Comparison of ENCODE assay signal across 1 cellular context in genomic region chr1:147243228-147243685, GRCh38.
TF ChIP-seq lines count a peak whose summit lies in the region.

No MANE protein-coding gene starts in this region.

TF ChIP-seq in WTC11, 78 proteins besides CTCF, POLR2A, EP300 and RAD21 (continued from another document):
- TF ChIP-seq MLX (CRISPR knock-in tag; IDR thresholded peaks at IDR 0.05), result no peak
- TF ChIP-seq ESRRA (CRISPR knock-in tag; IDR thresholded peaks at IDR 0.05; ENCODE audit: borderline replicate concordance), result no peak
- no peak for TF ChIP-seq TP53 (CRISPR knock-in tag; IDR thresholded peaks at IDR 0.05)
- TF ChIP-seq, protein P1, sequence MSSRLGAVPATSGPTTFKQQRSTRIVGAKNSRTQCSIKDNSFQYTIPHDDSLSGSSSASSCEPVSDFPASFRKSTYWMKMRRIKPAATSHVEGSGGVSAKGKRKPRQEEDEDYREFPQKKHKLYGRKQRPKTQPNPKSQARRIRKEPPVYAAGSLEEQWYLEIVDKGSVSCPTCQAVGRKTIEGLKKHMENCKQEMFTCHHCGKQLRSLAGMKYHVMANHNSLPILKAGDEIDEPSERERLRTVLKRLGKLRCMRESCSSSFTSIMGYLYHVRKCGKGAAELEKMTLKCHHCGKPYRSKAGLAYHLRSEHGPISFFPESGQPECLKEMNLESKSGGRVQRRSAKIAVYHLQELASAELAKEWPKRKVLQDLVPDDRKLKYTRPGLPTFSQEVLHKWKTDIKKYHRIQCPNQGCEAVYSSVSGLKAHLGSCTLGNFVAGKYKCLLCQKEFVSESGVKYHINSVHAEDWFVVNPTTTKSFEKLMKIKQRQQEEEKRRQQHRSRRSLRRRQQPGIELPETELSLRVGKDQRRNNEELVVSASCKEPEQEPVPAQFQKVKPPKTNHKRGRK (CRISPR knock-in tag; IDR thresholded peaks at IDR 0.05; ENCODE audit: borderline replicate concordance), result no peak
- no peak for TF ChIP-seq RELA (CRISPR knock-in tag; IDR thresholded peaks at IDR 0.05; ENCODE audit: borderline replicate concordance)
- TF ChIP-seq ZNF281 (CRISPR knock-in tag; IDR thresholded peaks at IDR 0.05), result no peak
- TF ChIP-seq HMGA2 (CRISPR knock-in tag; IDR thresholded peaks at IDR 0.05), result no peak
- TF ChIP-seq GRHL2 (CRISPR knock-in tag; IDR thresholded peaks at IDR 0.05; ENCODE audit: insufficient replicate concordance, severe bottlenecking), result no peak
- TF ChIP-seq, protein P2, sequence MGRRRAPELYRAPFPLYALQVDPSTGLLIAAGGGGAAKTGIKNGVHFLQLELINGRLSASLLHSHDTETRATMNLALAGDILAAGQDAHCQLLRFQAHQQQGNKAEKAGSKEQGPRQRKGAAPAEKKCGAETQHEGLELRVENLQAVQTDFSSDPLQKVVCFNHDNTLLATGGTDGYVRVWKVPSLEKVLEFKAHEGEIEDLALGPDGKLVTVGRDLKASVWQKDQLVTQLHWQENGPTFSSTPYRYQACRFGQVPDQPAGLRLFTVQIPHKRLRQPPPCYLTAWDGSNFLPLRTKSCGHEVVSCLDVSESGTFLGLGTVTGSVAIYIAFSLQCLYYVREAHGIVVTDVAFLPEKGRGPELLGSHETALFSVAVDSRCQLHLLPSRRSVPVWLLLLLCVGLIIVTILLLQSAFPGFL (CRISPR knock-in tag; IDR thresholded peaks at IDR 0.05; ENCODE audit: borderline replicate concordance), result no peak
- no peak for TF ChIP-seq EMX1 (CRISPR knock-in tag; IDR thresholded peaks at IDR 0.05)
- no peak for TF ChIP-seq NR2C2 (CRISPR knock-in tag; IDR thresholded peaks at IDR 0.05)
- no peak for TF ChIP-seq FOXJ3 (CRISPR knock-in tag; IDR thresholded peaks at IDR 0.05; ENCODE audit: borderline replicate concordance)
- TF ChIP-seq MYBL2 (CRISPR knock-in tag; IDR thresholded peaks at IDR 0.05), result no peak
- no peak for TF ChIP-seq ZNF416 (CRISPR knock-in tag; IDR thresholded peaks at IDR 0.05)
